ENCODE assay signal across 8 cellular contexts in the genomic region with DNA sequence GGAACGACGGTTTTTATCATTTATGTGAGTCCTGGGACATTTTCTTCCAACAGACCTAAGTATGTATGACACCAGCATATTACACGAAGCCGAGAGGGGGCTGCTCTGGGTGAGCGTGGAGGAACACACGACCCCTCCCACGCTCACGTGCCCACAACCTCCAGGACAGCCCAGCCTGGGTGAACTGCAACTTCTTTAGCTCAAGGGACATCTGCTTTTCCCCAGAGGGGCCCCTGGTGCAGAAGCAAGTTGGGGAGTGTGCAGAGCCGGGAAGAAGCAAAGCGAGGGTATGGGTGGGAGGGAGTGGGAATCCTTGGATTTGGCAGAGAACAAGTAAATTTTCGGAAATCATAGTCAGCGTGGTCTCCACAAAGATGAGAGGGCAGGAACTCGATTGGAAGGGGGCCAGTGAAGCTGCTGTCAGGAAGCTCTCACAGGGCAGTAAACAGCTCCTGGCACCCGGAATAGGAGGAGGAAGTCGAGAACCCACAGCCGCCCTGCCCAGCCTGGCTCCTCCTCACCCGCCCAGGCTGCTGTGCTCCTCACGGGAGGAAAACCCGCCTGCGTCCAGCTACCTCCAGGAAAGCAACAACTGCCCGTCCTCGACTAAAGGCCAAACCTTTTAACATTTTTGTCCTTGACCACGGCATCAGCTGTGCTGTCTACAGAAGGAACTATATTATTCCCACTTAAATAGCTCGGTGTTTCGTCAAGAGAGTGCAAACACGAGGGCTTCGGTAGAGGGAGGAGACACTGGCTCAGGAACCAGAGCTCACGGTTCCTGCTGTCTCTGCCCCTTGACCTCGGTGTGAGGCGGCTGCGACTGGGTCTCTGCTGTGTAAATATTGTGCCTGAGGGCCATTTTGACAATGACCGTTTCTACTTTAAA. TPM values are rescaled to one million over a fixed set of nuclear protein-coding genes. Genes with fewer than 3 reads are reported as not detected.
DNase-seq lines count a peak whose midpoint lies in the region; TF ChIP-seq lines count a peak whose summit lies in the region.

No MANE protein-coding gene starts in this region.

- no peaks in the 10 kb centered on the region for H3K36me3 Mint-ChIP-seq in endodermal cell (ENCODE audit: low read depth)

- no peak for TF ChIP-seq CTCF in AG04450 (IDR thresholded peaks at IDR 0.05; ENCODE audit: low read depth, low read length)
- TF ChIP-seq CTCF in transverse colon (IDR thresholded peaks at IDR 0.05), result no peak
- TF ChIP-seq CTCF in endodermal cell (conservative IDR thresholded peaks at IDR 0.05), result no peak

- CTCF ChIA-PET in AG04450 (lab: Charles Lee), result no interaction called here

- H3K27ac ChIP-seq in AG04450 (ENCODE audit: low read depth, low read length), result no peak overlapping the region
- H3K27ac ChIP-seq in transverse colon, result peak overlapping the region; percentile 15 to 58 (median 42)
- no peak overlapping the region for H3K27ac ChIP-seq in endodermal cell (ENCODE audit: low read depth, low read length)

- H3K9me3 ChIP-seq in AG04450 (ENCODE audit: control insufficient read depth, insufficient read depth, low read length), result peaks cover 5% of the 10 kb centered on the region; the same call in 1 of the 2 replicates
- no peaks in the 10 kb centered on the region for H3K9me3 ChIP-seq in transverse colon
- no peaks in the 10 kb centered on the region for H3K9me3 ChIP-seq in endodermal cell (ENCODE audit: control insufficient read depth, low read length)

- no peaks in the 10 kb centered on the region for H3K9me3 Mint-ChIP-seq in endodermal cell

- no peak for DNase-seq in AG04450 (ENCODE audit: low read depth, low spot score)
- DNase-seq in Kasumi-1 (lab: John Stamatoyannopoulos, UW), result peak; percentile 81 to 84
- DNase-seq in activated effector memory CD4-positive, alpha-beta T cell treated with anti-CD3 and anti-CD28 coated beads, Interleukin-2, amount 50 U/mL, for 16 hours, result peak; percentile 76
- peak; percentile 17 for DNase-seq in kidney tubule cell (ENCODE audit: low spot score)
- peak; percentile 84 for DNase-seq in transverse colon
- no peak for DNase-seq in NCI-H1105 treated with DMSO at 0.1 percent for 48 hours (lab: John Stamatoyannopoulos, UW)
- DNase-seq in endodermal cell, result no peak
- DNase-seq in NCI-H524 treated with DMSO at 0.1 percent for 48 hours (lab: John Stamatoyannopoulos, UW), result no peak

- H3K4me3 ChIP-seq in AG04450 (ENCODE audit: low read depth, low read length) (peak overlapping the region; percentile 15; the same call in 1 of the 2 replicates), transverse colon (peak overlapping the region in 1 of 4 donors; percentile 15), endodermal cell (ENCODE audit: low read length) (no peak overlapping the region)

- peaks cover 43% of the 10 kb centered on the region for H3K27me3 ChIP-seq in AG04450 (ENCODE audit: control insufficient read depth, insufficient read depth, low read length)
- peaks cover 4% of the 10 kb centered on the region for H3K27me3 ChIP-seq in transverse colon
- H3K27me3 ChIP-seq in endodermal cell (ENCODE audit: control insufficient read depth, insufficient read depth, low read length, poor library complexity, severe bottlenecking), result no peaks in the 10 kb centered on the region

- H3K36me3 ChIP-seq in transverse colon (no peaks in the 10 kb centered on the region), endodermal cell (ENCODE audit: control insufficient read depth, insufficient read depth, low read length) (no peaks in the 10 kb centered on the region)

- H3K27ac Mint-ChIP-seq in endodermal cell, result no peak overlapping the region

- H3K9ac ChIP-seq in endodermal cell (ENCODE audit: extremely low read depth, low read length, poor library complexity, severe bottlenecking), result no peak overlapping the region

- TF ChIP-seq EP300 in transverse colon (IDR thresholded peaks at IDR 0.05; ENCODE audit: low read depth), result no peak

- H3K4me1 ChIP-seq in transverse colon (peaks cover 6 to 28% (median 14%) of the 10 kb centered on the region in 4 donors), endodermal cell (ENCODE audit: control insufficient read depth, insufficient read depth, low read length) (no peaks in the 10 kb centered on the region)

- peaks cover 26% of the 10 kb centered on the region for H3K27me3 Mint-ChIP-seq in endodermal cell (ENCODE audit: insufficient read depth)

- H3K4me1 Mint-ChIP-seq in endodermal cell, result peaks cover 14% of the 10 kb centered on the region

- H3K4me3 Mint-ChIP-seq in endodermal cell, result no peak overlapping the region

- TF ChIP-seq POLR2A in transverse colon (IDR thresholded peaks at IDR 0.05), result no peak

- WGBS in transverse colon (ENCODE audit: low coverage in 1 of 2), 2 donors, result 6 to 14% methylated on average over 7 to 32 of the region's 32 CpGs
- WGBS in endodermal cell (ENCODE audit: insufficient coverage in 1 of 2, insufficient read length in 1 of 2), 2 experiments, result 82 to 89% methylated on average over 26 to 32 of the region's 32 CpGs

- POLR2A ChIA-PET in AG04450 (lab: Yijun Ruan, JAX), result interaction anchor here (0.6 kb wide), 1 partner anchor 192 kb away, joined by 3 read pairs; no protein-coding TSS in a partner anchor

- in situ Hi-C loops in transverse colon (cut with MboI; ENCODE audit: low pct_ligation_motif_present in 1 of 4, low pct_unique_long_range_greater_than_20kb in 1 of 4, low sequenced_read_pairs in 3 of 4), result no loop called here

- intact Hi-C loops in transverse colon (cut with DNase I; ENCODE audit: low total_unique reads), result no loop called here

RNA-seq across cellular contexts. Expression of a gene that starts 17.2 kb away (rescaled TPM):
- polyA plus RNA-seq in AG04450 (2011; rRNA removed), result not detected in 2 replicates
- not detected in 2 replicates for polyA minus RNA-seq in AG04450 (2011; rRNA and poly(A)+ RNA removed)
- not detected for total RNA-seq in transverse colon
- total RNA-seq in endodermal cell, result not detected
- polyA plus RNA-seq in endodermal cell (2013, experiment 1 of 2), result not detected
- polyA plus RNA-seq in endodermal cell (2013, experiment 2 of 2), result not detected

RNA-seq across cellular contexts. Expression of a gene that starts 29.5 kb away (rescaled TPM):
- polyA plus RNA-seq in AG04450 (2011; rRNA removed), result 25.2 and 26.8 TPM in 2 replicates
- 32.8 and 38.1 TPM in 2 replicates for polyA minus RNA-seq in AG04450 (2011; rRNA and poly(A)+ RNA removed)
- total RNA-seq in transverse colon, result 10 to 100 TPM in 1 of 4 donors, 1 to 10 TPM in 3; 4.4 to 15.6 (median 8.5) TPM
- 10 to 100 TPM in 1 of 2 donors, 1 to 10 TPM in 1; 6.3 to 12.0 TPM for total RNA-seq in endodermal cell
- polyA plus RNA-seq in endodermal cell (2013, experiment 1 of 2), result 27.0 TPM
- 25.2 TPM for polyA plus RNA-seq in endodermal cell (2013, experiment 2 of 2)

Comparison
In these comparisons a context has a peak if more than half of its experiments do, and no peak if none do; other contexts are left out.
1. DNase-seq: peak in Kasumi-1 (2 of 2), activated effector memory CD4-positive, alpha-beta T cell treated with anti-CD3 and anti-CD28 coated beads, Interleukin-2, amount 50 U/mL, for 16 hours (single experiment), kidney tubule cell (single experiment) and transverse colon (single experiment); none in AG04450 (single experiment), NCI-H1105 treated with DMSO at 0.1 percent for 48 hours (single experiment), endodermal cell (single experiment) and NCI-H524 treated with DMSO at 0.1 percent for 48 hours (single experiment).
2. H3K27ac ChIP-seq: peak in transverse colon (4 of 4); none in AG04450 (single experiment) and endodermal cell (single experiment).